ENCODE assay signal across 8 cellular contexts in the genomic region with DNA sequence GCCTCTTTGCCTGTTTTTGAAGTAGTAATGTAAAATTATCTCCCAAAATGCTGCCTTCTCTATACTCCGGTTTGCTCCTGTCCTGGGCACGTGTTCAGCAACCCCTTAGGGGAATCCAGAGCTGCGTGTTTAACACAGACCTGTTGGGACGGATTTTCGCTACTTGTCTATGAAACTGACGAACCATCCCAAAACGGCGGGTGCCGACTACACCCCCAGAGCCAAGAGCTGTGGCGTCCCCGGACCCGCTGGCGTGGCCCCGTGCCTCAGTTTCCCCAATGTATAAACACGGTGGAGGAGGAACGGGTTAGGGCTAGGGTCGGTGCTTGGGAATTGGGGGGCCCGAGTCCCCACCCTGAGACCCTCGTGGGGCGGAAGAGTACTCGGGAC. TPM values are rescaled to one million over a fixed set of nuclear protein-coding genes. Genes with fewer than 3 reads are reported as not detected.
DNase-seq lines count a peak whose midpoint lies in the region; ATAC-seq and TF ChIP-seq lines count a peak whose summit lies in the region.

No MANE protein-coding gene starts in this region.

- no peak for ATAC-seq in GM21723 (IDR thresholded peaks at IDR 0.05; ENCODE audit: unreplicated experiment)

- no peak for TF ChIP-seq CTCF in MCF 10A (IDR thresholded peaks at IDR 0.05; ENCODE audit: unreplicated experiment)

- intact Hi-C loops in MCF 10A (cut with micrococcal nuclease), result loop anchor here (10.0 kb wide), 1 partner anchor 934 kb away; no protein-coding TSS in a partner anchor

- CTCF ChIA-PET in MCF 10A (lab: Yijun Ruan, JAX), result interaction anchor here (0.7 kb wide), 1 partner anchor 453 kb away, joined by 3 read pairs; no protein-coding TSS in a partner anchor

- peak overlapping the region; percentile 95 for H3K4me3 Mint-ChIP-seq in MCF 10A (ENCODE audit: unreplicated experiment)

- H3K4me1 Mint-ChIP-seq in MCF 10A (ENCODE audit: insufficient read depth, unreplicated experiment), result peaks cover 19% of the 10 kb centered on the region

- BruUV-seq in MCF 10A (replicated peaks; lab: Mats Ljungman, UMichigan), result TSS peak; percentile 61

- H3K27ac Mint-ChIP-seq in MCF 10A (ENCODE audit: low read depth, unreplicated experiment), result peak overlapping the region; percentile 95

- POLR2A ChIA-PET in MCF 10A (lab: Yijun Ruan, JAX), result interaction anchor here (0.6 to 1.0 kb wide), 7 partner anchors 14 to 878 kb away, joined by 3 to 4 read pairs (median 3); no protein-coding TSS in a partner anchor

- no peaks in the 10 kb centered on the region for H3K9me3 Mint-ChIP-seq in MCF 10A (ENCODE audit: unreplicated experiment)

- H3K36me3 Mint-ChIP-seq in MCF 10A (ENCODE audit: insufficient read depth, unreplicated experiment), result no peaks in the 10 kb centered on the region

- DNase-seq in NCI-H1436 (lab: John Stamatoyannopoulos, UW) (peak; percentile 24), NCI-H1436 treated with DMSO at 0.1 percent for 48 hours (lab: John Stamatoyannopoulos, UW) (no peak), OCI-M1 (lab: John Stamatoyannopoulos, UW) (peak; percentile 78), MCF 10A (ENCODE audit: unreplicated experiment) (peak; percentile 71), kidney tubule cell (ENCODE audit: low spot score) (peak; percentile 40), NCI-H1694 (lab: John Stamatoyannopoulos, UW) (no peak)
- DNase-seq in stimulated activated CD4-positive, alpha-beta T cell treated with anti-CD3 and anti-CD28 coated beads, Interleukin-4, amount 100 ng/mL, for 1 hour, result peak; percentile 20

- H3K27me3 Mint-ChIP-seq in MCF 10A (ENCODE audit: insufficient read depth, unreplicated experiment), result no peaks in the 10 kb centered on the region

RNA-seq across cellular contexts. Expression of gene FHIT, which starts 0.5 kb away (rescaled TPM):
- total RNA-seq in MCF 10A (2022), result 18.7 and 20.1 TPM in 2 replicates

Comparison
In these comparisons a context has a peak if more than half of its experiments do, and no peak if none do; other contexts are left out.
1. DNase-seq: peak in NCI-H1436 (single experiment), OCI-M1 (single experiment), MCF 10A (single experiment), kidney tubule cell (single experiment) and stimulated activated CD4-positive, alpha-beta T cell treated with anti-CD3 and anti-CD28 coated beads, Interleukin-4, amount 100 ng/mL, for 1 hour (single experiment); none in NCI-H1436 treated with DMSO at 0.1 percent for 48 hours (single experiment) and NCI-H1694 (single experiment).